In genomic region chr19:45444318-45445041, GRCh38 we compare ENCODE assay signal across 8 cellular contexts. TPM values are rescaled to one million over a fixed set of nuclear protein-coding genes. Genes with fewer than 3 reads are reported as not detected.
DNase-seq lines count a peak whose midpoint lies in the region; TF ChIP-seq lines count a peak whose summit lies in the region.

No MANE protein-coding gene starts in this region.

- H3K27me3 ChIP-seq in DOHH2 (ENCODE audit: control insufficient read depth, low read length) = no peaks in the 10 kb centered on the region
- no peaks in the 10 kb centered on the region for H3K27me3 ChIP-seq in duodenal mucosa (ENCODE audit: control insufficient read depth in 1 of 2, insufficient read depth in 2 of 2, low read length in 2 of 2)
- H3K27me3 ChIP-seq in liver (ENCODE audit: control insufficient read depth in 4 of 4, insufficient read depth in 4 of 4, low read length in 3 of 4) = no peaks in the 10 kb centered on the region

- no peaks in the 10 kb centered on the region for H3K9me3 ChIP-seq in DOHH2 (ENCODE audit: control insufficient read depth, insufficient read depth, low read length)
- H3K9me3 ChIP-seq in duodenal mucosa (ENCODE audit: control insufficient read depth in 1 of 2, low read length in 2 of 2) = no peaks in the 10 kb centered on the region
- no peaks in the 10 kb centered on the region for H3K9me3 ChIP-seq in liver (ENCODE audit: control insufficient read depth in 4 of 4, low read length in 3 of 4)

- H3K4me2 ChIP-seq in DOHH2 (ENCODE audit: low read length) = peak overlapping the region; percentile 97

- peak; percentile 74 for DNase-seq in HCEC 1CT
- peak; percentile 68 for DNase-seq in NCI-H510A treated with DMSO at 0.1 percent for 48 hours (lab: John Stamatoyannopoulos, UW)
- DNase-seq in activated CD4-positive, alpha-beta T cell treated with anti-CD3 and anti-CD28 coated beads, Interleukin-2, amount 50 U/mL, for 4 hours = peak; percentile 56 to 57
- peak; percentile 55 to 77 for DNase-seq in stimulated activated CD4-positive, alpha-beta T cell treated with anti-CD3 and anti-CD28 coated beads, Interleukin-4, amount 100 ng/mL, for 48 hours (ENCODE audit: low read depth in 2 of 2)
- no peak for DNase-seq in HPDE6-E6E7 (ENCODE audit: extremely low spot score)

- WGBS in liver = 16% methylated on average over 47 of the region's 47 CpGs

- H3K27ac ChIP-seq in DOHH2 (ENCODE audit: low read depth, low read length) (peak overlapping the region; percentile 40), duodenal mucosa (ENCODE audit: low read depth, low read length) (peak overlapping the region; percentile 73), liver (ENCODE audit: low read depth in 1 of 2, low read length in 2 of 2) (peak overlapping the region; percentile 70 to 72)

- no peaks in the 10 kb centered on the region for H4K20me1 ChIP-seq in DOHH2 (ENCODE audit: control insufficient read depth, insufficient read depth, low read depth, low read length)

- H3K9ac ChIP-seq in duodenal mucosa (ENCODE audit: low read depth in 1 of 2, low read length in 2 of 2) = peak overlapping the region; percentile 60 to 81
- H3K9ac ChIP-seq in liver (ENCODE audit: low read depth in 1 of 2, low read length in 2 of 2) = peak overlapping the region; percentile 60

- H3K4me1 ChIP-seq in DOHH2 (ENCODE audit: control insufficient read depth, low read length) (peaks cover 50% of the 10 kb centered on the region), duodenal mucosa (ENCODE audit: control insufficient read depth in 1 of 2, insufficient read depth in 2 of 2, low read length in 2 of 2) (peaks cover 32 to 46% of the 10 kb centered on the region in 2 donors), liver (ENCODE audit: control insufficient read depth in 4 of 4, insufficient read depth in 4 of 4, low read length in 3 of 4) (peaks cover 4 to 22% (median 9%) of the 10 kb centered on the region in 4 donors)

- TF ChIP-seq CTCF in DOHH2 (IDR thresholded peaks at IDR 0.05; ENCODE audit: low read depth, low read length, poor library complexity, severe bottlenecking) = no peak
- TF ChIP-seq CTCF in liver (IDR thresholded peaks at IDR 0.05; ENCODE audit: low read depth, low read length, missing input control) = no peak

- no peaks in the 10 kb centered on the region for H3K9me2 ChIP-seq in DOHH2 (replicated peaks; ENCODE audit: control insufficient read depth, low read length)

- peak overlapping the region; percentile 79 for H3K4me3 ChIP-seq in DOHH2 (ENCODE audit: low read length)
- H3K4me3 ChIP-seq in duodenal mucosa (ENCODE audit: low read depth in 1 of 2, low read length in 2 of 2) = peak overlapping the region; percentile 54 to 61
- H3K4me3 ChIP-seq in liver (ENCODE audit: low read depth in 1 of 3, low read length in 3 of 3) = peak overlapping the region in 1 of 3 donors; percentile 48

- H3K79me2 ChIP-seq in DOHH2 (ENCODE audit: control insufficient read depth, low read length) = no peaks in the 10 kb centered on the region

- TF ChIP-seq RAD21 in liver (IDR thresholded peaks at IDR 0.05) = no peak

- H3F3A ChIP-seq in DOHH2 (ENCODE audit: control insufficient read depth, insufficient read depth) = peaks cover 42% of the 10 kb centered on the region

- H3K36me3 ChIP-seq in DOHH2 (ENCODE audit: control insufficient read depth, low read length) (no peaks in the 10 kb centered on the region), duodenal mucosa (ENCODE audit: control insufficient read depth in 1 of 2, insufficient read depth in 2 of 2, low read length in 2 of 2) (no peaks in the 10 kb centered on the region), liver (ENCODE audit: control insufficient read depth in 4 of 4, insufficient read depth in 3 of 4, low read depth in 1 of 4, low read length in 3 of 4) (no peaks in the 10 kb centered on the region)

TF ChIP-seq in liver, 16 proteins besides CTCF, POLR2A, EP300 and RAD21:
- TF ChIP-seq, protein P1, sequence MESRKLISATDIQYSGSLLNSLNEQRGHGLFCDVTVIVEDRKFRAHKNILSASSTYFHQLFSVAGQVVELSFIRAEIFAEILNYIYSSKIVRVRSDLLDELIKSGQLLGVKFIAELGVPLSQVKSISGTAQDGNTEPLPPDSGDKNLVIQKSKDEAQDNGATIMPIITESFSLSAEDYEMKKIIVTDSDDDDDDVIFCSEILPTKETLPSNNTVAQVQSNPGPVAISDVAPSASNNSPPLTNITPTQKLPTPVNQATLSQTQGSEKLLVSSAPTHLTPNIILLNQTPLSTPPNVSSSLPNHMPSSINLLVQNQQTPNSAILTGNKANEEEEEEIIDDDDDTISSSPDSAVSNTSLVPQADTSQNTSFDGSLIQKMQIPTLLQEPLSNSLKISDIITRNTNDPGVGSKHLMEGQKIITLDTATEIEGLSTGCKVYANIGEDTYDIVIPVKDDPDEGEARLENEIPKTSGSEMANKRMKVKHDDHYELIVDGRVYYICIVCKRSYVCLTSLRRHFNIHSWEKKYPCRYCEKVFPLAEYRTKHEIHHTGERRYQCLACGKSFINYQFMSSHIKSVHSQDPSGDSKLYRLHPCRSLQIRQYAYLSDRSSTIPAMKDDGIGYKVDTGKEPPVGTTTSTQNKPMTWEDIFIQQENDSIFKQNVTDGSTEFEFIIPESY (IDR thresholded peaks at IDR 0.05) = no peak
- TF ChIP-seq SP1 (IDR thresholded peaks at IDR 0.05) (peak; percentile 48), NR2F2 (IDR thresholded peaks at IDR 0.05) (peak; percentile 24)

RNA-seq across cellular contexts. Expression of gene ERCC1, which starts 20.8 kb away (rescaled TPM):
- total RNA-seq in liver = 10 to 100 TPM; 19.3 to 24.7 TPM
- polyA plus RNA-seq in liver = 10 to 100 TPM; 19.2 to 28.7 TPM

RNA-seq across cellular contexts. Expression of gene FOSB, which starts 23.3 kb away (rescaled TPM):
- total RNA-seq in liver = 1 to 10 TPM in 1 of 2 donors, under 1 TPM in 1; 0.28 to 1.3 TPM
- under 1 TPM; 0.18 to 0.51 TPM for polyA plus RNA-seq in liver

RNA-seq across cellular contexts. Expression of gene POLR1G, which starts 38.0 kb away (rescaled TPM):
- total RNA-seq in liver = 1 to 10 TPM; 1.9 TPM
- 1 to 10 TPM; 1.1 to 2.4 TPM for polyA plus RNA-seq in liver

RNA-seq across cellular contexts. Expression of gene PPP1R13L, which starts 39.6 kb away (rescaled TPM):
- 1 to 10 TPM in 1 of 2 donors, under 1 TPM in 1; 0.51 to 6.5 TPM for total RNA-seq in liver
- polyA plus RNA-seq in liver = 1 to 10 TPM; 3.3 to 7.7 TPM

RNA-seq across cellular contexts. Expression of gene RTN2, which starts 52.4 kb away (rescaled TPM):
- total RNA-seq in liver = 1 to 10 TPM; 1.0 to 1.6 TPM
- polyA plus RNA-seq in liver = 1 to 10 TPM; 1.3 to 3.5 TPM
